Comparison of ENCODE assay signal across 20 cellular contexts in genomic region chr17:1049446-1050225, GRCh38.
"Had no signal": no experiment of that assay in that cellular context is flagged by ENCODE, and none has a peak within 500 bp of the region (broad histone marks: within the 10 kb centered on the region; RNA-seq: fewer than 3 reads in every experiment).

No MANE protein-coding gene starts in this region.

- DNase-seq: activated B cell treated with CpG ODN at 0.5 μM for 24 hours; activated CD4-positive, alpha-beta memory T cell treated with anti-CD3 and anti-CD28 coated beads for 36 hours; activated CD4-positive, alpha-beta T cell treated with anti-CD3 and anti-CD28 coated beads for 4 hours; activated naive CD8-positive, alpha-beta T cell treated with anti-CD3 and anti-CD28 coated beads, Interleukin-2, amount 10 ng/mL, durations not matched to agents 7 days and 5 days; activated T-cell treated with anti-CD3 and anti-CD28 coated beads for 4 hours; amygdala; body of pancreas; caudate nucleus; endodermal cell; foreskin keratinocyte; naive B cell; sigmoid colon; stimulated activated naive CD4-positive, alpha-beta T cell treated with Interleukin-2 at 50 U/mL for 16 hours; transverse colon had no signal

- H3K4me3 Mint-ChIP-seq: activated B cell treated with CpG ODN at 0.5 μM for 24 hours; activated CD4-positive, alpha-beta memory T cell treated with anti-CD3 and anti-CD28 coated beads for 36 hours; activated naive CD8-positive, alpha-beta T cell treated with anti-CD3 and anti-CD28 coated beads, Interleukin-2, amount 10 ng/mL, durations not matched to agents 7 days and 5 days; endodermal cell; memory B cell; naive B cell had no signal

- H3K9me3 Mint-ChIP-seq: activated B cell treated with CpG ODN at 0.5 μM for 24 hours; activated CD4-positive, alpha-beta memory T cell treated with anti-CD3 and anti-CD28 coated beads for 36 hours; activated naive CD8-positive, alpha-beta T cell treated with anti-CD3 and anti-CD28 coated beads, Interleukin-2, amount 10 ng/mL, durations not matched to agents 7 days and 5 days; endodermal cell; memory B cell; naive B cell had no signal

- H3K27me3 ChIP-seq: body of pancreas, foreskin keratinocyte, left lung, neutrophil, pancreas, sigmoid colon, transverse colon, vagina had no signal

- ATAC-seq: body of pancreas, foreskin keratinocyte, pancreas had no signal

- H3K4me3 ChIP-seq: body of pancreas, left lung, pancreas, sigmoid colon, transverse colon, vagina had no signal

- H3K9me3 ChIP-seq: body of pancreas, left lung, neutrophil, pancreas, sigmoid colon, transverse colon, vagina had no signal

- H3K4me1 Mint-ChIP-seq: activated B cell treated with CpG ODN at 0.5 μM for 24 hours; activated naive CD8-positive, alpha-beta T cell treated with anti-CD3 and anti-CD28 coated beads, Interleukin-2, amount 10 ng/mL, durations not matched to agents 7 days and 5 days; endodermal cell; memory B cell had no signal

- H3K4me1 ChIP-seq: body of pancreas, foreskin keratinocyte, pancreas, vagina had no signal

- H3K36me3 ChIP-seq: pancreas had no signal

- H3K27ac ChIP-seq: body of pancreas, epithelial cell of prostate, foreskin keratinocyte, left lung, neutrophil, pancreas, vagina had no signal

- H3K27ac Mint-ChIP-seq: activated B cell treated with CpG ODN at 0.5 μM for 24 hours; activated CD4-positive, alpha-beta memory T cell treated with anti-CD3 and anti-CD28 coated beads for 36 hours; activated naive CD8-positive, alpha-beta T cell treated with anti-CD3 and anti-CD28 coated beads, Interleukin-2, amount 10 ng/mL, durations not matched to agents 7 days and 5 days; endodermal cell; memory B cell had no signal

- H3K27me3 Mint-ChIP-seq: activated B cell treated with CpG ODN at 0.5 μM for 24 hours; activated CD4-positive, alpha-beta memory T cell treated with anti-CD3 and anti-CD28 coated beads for 36 hours; activated naive CD8-positive, alpha-beta T cell treated with anti-CD3 and anti-CD28 coated beads, Interleukin-2, amount 10 ng/mL, durations not matched to agents 7 days and 5 days; memory B cell; naive B cell had no signal
